ENCODE assay signal across 25 cellular contexts in genomic region chr3:139421034-139421433, GRCh38. TPM values are rescaled to one million over a fixed set of nuclear protein-coding genes. Genes with fewer than 3 reads are reported as not detected.
"Had no signal": no experiment of that assay in that cellular context is flagged by ENCODE, and none has a peak within 500 bp of the region (broad histone marks: within the 10 kb centered on the region; RNA-seq: fewer than 3 reads in every experiment).

No MANE protein-coding gene starts in this region.

- H3K4me1 ChIP-seq: lower lobe of right lung, tibial nerve, upper lobe of left lung had no signal

- H3K4me3 Mint-ChIP-seq: naive thymus-derived CD8-positive, alpha-beta T cell; nephron progenitor cell; stimulated activated effector memory CD8-positive, alpha-beta T cell treated with anti-CD3 and anti-CD28 coated beads, Interleukin-12 subunit alpha, Interleukin-12 subunit beta, amount 100 ng/mL, for 72 hours had no signal

- DNase-seq: dermis blood vessel endothelial cell; effector memory CD4-positive, alpha-beta T cell; esophagus squamous epithelium; foreskin melanocyte; glutamatergic neuron; kidney; left ventricle myocardium superior; lower lobe of right lung; naive thymus-derived CD8-positive, alpha-beta T cell; nephron progenitor cell; nucleus accumbens; posterior cingulate gyrus; psoas muscle; stimulated activated CD4-positive, alpha-beta T cell treated with anti-CD3 and anti-CD28 coated beads, Interleukin-2, amount 100 ng/mL, for 24 hours; stimulated activated CD4-positive, alpha-beta T cell treated with anti-CD3 and anti-CD28 coated beads, Interleukin-4, amount 100 ng/mL, for 24 hours; stimulated activated naive CD4-positive, alpha-beta T cell treated with Interleukin-2 at 50 U/mL for 16 hours; substantia nigra; upper lobe of left lung had no signal

- H3K27me3 ChIP-seq: esophagus squamous epithelium, tibial nerve, upper lobe of left lung had no signal

- ATAC-seq: lower lobe of right lung; naive thymus-derived CD8-positive, alpha-beta T cell; sciatic nerve; stimulated activated effector memory CD8-positive, alpha-beta T cell treated with anti-CD3 and anti-CD28 coated beads, Interleukin-12 subunit alpha, Interleukin-12 subunit beta, amount 100 ng/mL, for 72 hours had no signal

- H3K36me3 Mint-ChIP-seq: stimulated activated effector memory CD8-positive, alpha-beta T cell treated with anti-CD3 and anti-CD28 coated beads, Interleukin-12 subunit alpha, Interleukin-12 subunit beta, amount 100 ng/mL, for 72 hours had no signal

- H3K27me3 Mint-ChIP-seq: naive thymus-derived CD8-positive, alpha-beta T cell had no signal

- H3K36me3 ChIP-seq: thoracic aorta had no signal

- H3K27ac Mint-ChIP-seq: naive thymus-derived CD8-positive, alpha-beta T cell; nephron progenitor cell; stimulated activated effector memory CD8-positive, alpha-beta T cell treated with anti-CD3 and anti-CD28 coated beads, Interleukin-12 subunit alpha, Interleukin-12 subunit beta, amount 100 ng/mL, for 72 hours had no signal

- H3K4me3 ChIP-seq: coronary artery, esophagus squamous epithelium, lower lobe of right lung, psoas muscle, thoracic aorta, tibial nerve, upper lobe of left lung had no signal

- H3K4me1 Mint-ChIP-seq: naive thymus-derived CD8-positive, alpha-beta T cell; nephron progenitor cell; stimulated activated effector memory CD8-positive, alpha-beta T cell treated with anti-CD3 and anti-CD28 coated beads, Interleukin-12 subunit alpha, Interleukin-12 subunit beta, amount 100 ng/mL, for 72 hours had no signal

- H3K27ac ChIP-seq: coronary artery, esophagus squamous epithelium, lower lobe of right lung, psoas muscle, thoracic aorta, tibial nerve, upper lobe of left lung had no signal

RNA-seq across cellular contexts. Expression of gene RBP2, which starts 55.3 kb away (rescaled TPM):
- total RNA-seq: dermis blood vessel endothelial cell; esophagus squamous epithelium; kidney; left ventricle myocardium superior; naive thymus-derived CD8-positive, alpha-beta T cell; osteocyte; psoas muscle; renal cortical epithelial cell; sciatic nerve; thoracic aorta; tibial nerve had no signal
- polyA plus RNA-seq: naive thymus-derived CD8-positive, alpha-beta T cell had no signal
